In the genomic region with DNA sequence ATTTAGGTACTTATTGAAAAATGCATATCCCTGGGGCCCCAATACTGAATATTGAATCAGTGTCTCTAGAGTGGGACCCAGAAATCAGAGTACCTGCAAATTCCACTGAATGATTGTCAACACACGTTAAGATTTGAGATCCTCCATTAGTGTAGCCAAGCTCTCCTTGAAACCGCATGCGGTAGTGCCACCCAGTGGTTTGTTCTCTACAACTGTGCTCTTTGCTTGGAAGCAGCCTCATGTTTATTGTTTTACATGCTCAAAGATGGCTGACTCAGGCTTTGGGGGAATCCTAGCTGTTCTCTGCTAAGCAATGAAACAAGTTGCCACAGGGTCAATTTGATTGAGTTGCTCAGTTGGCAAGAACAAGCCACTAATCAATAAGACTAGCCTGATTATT, we compare ENCODE assay signal across 8 cellular contexts.
A peak's percentile ranks its signal among the peaks of the same experiment; 100 is the strongest.
DNase-seq lines count a peak whose midpoint lies in the region; ATAC-seq and TF ChIP-seq lines count a peak whose summit lies in the region.

No MANE protein-coding gene starts in this region.

- ATAC-seq in HG02678 (IDR thresholded peaks at IDR 0.05; ENCODE audit: unreplicated experiment), result peak; percentile 57
- no peak for ATAC-seq in activated CD4-positive, CD25-positive, alpha-beta regulatory T cell treated with anti-CD3 and anti-CD28 coated beads, Interleukin-2, amount 50 U/mL, for 24 hours

- DNase-seq in SIG-M5 treated with dmso at 0.1 percent for 504 hours (lab: John Stamatoyannopoulos, UW; ENCODE audit: unreplicated experiment) (peak; percentile 28), SIG-M5 (lab: John Stamatoyannopoulos, UW) (no peak), NCI-H345 treated with DMSO at 0.1 percent for 48 hours (lab: John Stamatoyannopoulos, UW; ENCODE audit: unreplicated experiment) (peak; percentile 15), astrocyte of the cerebellum (ENCODE audit: low read depth) (peak; percentile 46), kidney epithelial cell (ENCODE audit: low read depth) (peak; percentile 9)
- DNase-seq in stimulated activated CD8-positive, alpha-beta memory T cell treated with anti-CD3 and anti-CD28 coated beads, Interleukin-4, amount 100 ng/mL, for 48 hours, result peak; percentile 49

- no peak overlapping the region for H3K4me3 ChIP-seq in astrocyte of the cerebellum (ENCODE audit: low read depth, low read length)
- H3K4me3 ChIP-seq in kidney epithelial cell (ENCODE audit: low read depth, low read length), result no peak overlapping the region

- no peaks in the 10 kb centered on the region for H3K27me3 ChIP-seq in kidney epithelial cell (ENCODE audit: control insufficient read depth, insufficient read depth, low read length)

- no peaks in the 10 kb centered on the region for H3K36me3 ChIP-seq in kidney epithelial cell (ENCODE audit: control insufficient read depth, insufficient read depth, low read length)

- TF ChIP-seq CTCF in astrocyte of the cerebellum (IDR thresholded peaks at IDR 0.05; ENCODE audit: low read depth, low read length, missing control alignments) (peak; percentile 50), kidney epithelial cell (IDR thresholded peaks at IDR 0.05; ENCODE audit: insufficient read depth, low read length, poor library complexity, severe bottlenecking) (peak; percentile 41)

- in situ Hi-C loops in astrocyte of the cerebellum (cut with HindIII; ENCODE audit: low sequenced_read_pairs), result no loop called here
